In genomic region chr2:164922119-164922518, GRCh38 we compare ENCODE assay signal across 21 cellular contexts. TPM values are rescaled to one million over a fixed set of nuclear protein-coding genes. Genes with fewer than 3 reads are reported as not detected.
DNase-seq lines count a peak whose midpoint lies in the region; ATAC-seq and TF ChIP-seq lines count a peak whose summit lies in the region.
"Had no signal": no experiment of that assay in that cellular context is flagged by ENCODE, and none has a peak within 500 bp of the region (broad histone marks: within the 10 kb centered on the region; RNA-seq: fewer than 3 reads in every experiment).

No MANE protein-coding gene starts in this region.

- peaks cover 0 to 3% (median 0%) of the 10 kb centered on the region in 8 donors for H3K9me3 Mint-ChIP-seq in CD4-positive, alpha-beta memory T cell

- no peak for ATAC-seq in HG03520 (IDR thresholded peaks at IDR 0.05; ENCODE audit: unreplicated experiment)
- ATAC-seq: A549, left lobe of liver, T-cell had no signal

- H3K4me1 ChIP-seq in CD4-positive, alpha-beta memory T cell (ENCODE audit: insufficient read depth, low read length): no peaks in the 10 kb centered on the region
- H3K4me1 ChIP-seq: right atrium auricular region, vagina had no signal

- H3K4me1 Mint-ChIP-seq in CD4-positive, alpha-beta memory T cell: no peaks in the 10 kb centered on the region
- H3K4me1 Mint-ChIP-seq: T-cell had no signal

- no peak overlapping the region for H3K27ac Mint-ChIP-seq in CD4-positive, alpha-beta memory T cell
- H3K27ac Mint-ChIP-seq: T-cell had no signal

- H3K4me3 ChIP-seq in foreskin fibroblast (ENCODE audit: low read depth in 1 of 2, low read length in 2 of 2): no peak overlapping the region
- no peak overlapping the region for H3K4me3 ChIP-seq in CD4-positive, alpha-beta memory T cell (ENCODE audit: low read length in 2 of 2)
- H3K4me3 ChIP-seq: A549, dorsolateral prefrontal cortex, right atrium auricular region, vagina had no signal

- no peaks in the 10 kb centered on the region for H3K36me3 Mint-ChIP-seq in CD4-positive, alpha-beta memory T cell
- H3K36me3 Mint-ChIP-seq: T-cell had no signal

- DNase-seq in AG08395 (ENCODE audit: low spot score): peak; percentile 34
- DNase-seq in GM03348 (ENCODE audit: low spot score): peak; percentile 11
- DNase-seq in NCI-H774 (lab: John Stamatoyannopoulos, UW): peak; percentile 53
- DNase-seq in foreskin fibroblast: peak; percentile 46 to 66
- DNase-seq in CD4-positive, alpha-beta memory T cell: no peak
- DNase-seq in posterior cingulate gyrus: no peak
- DNase-seq in dermis blood vessel endothelial cell: no peak
- DNase-seq: activated CD4-positive, alpha-beta T cell treated with anti-CD3 and anti-CD28 coated beads, Interleukin-2, amount 50 U/mL, for 1 hour; activated CD8-positive, alpha-beta memory T cell treated with anti-CD3 and anti-CD28 coated beads, Interleukin-2, amount 50 U/mL, for 4 hours; activated effector memory CD4-positive, alpha-beta T cell treated with Interleukin-2 at 50 U/mL for 16 hours; DMS79; dorsolateral prefrontal cortex; erythroblast; NCI-H1436 treated with DMSO at 0.1 percent for 48 hours; NCI-H446; T-cell had no signal

- H3K27me3 Mint-ChIP-seq in CD4-positive, alpha-beta memory T cell: no peaks in the 10 kb centered on the region
- H3K27me3 Mint-ChIP-seq: T-cell had no signal

- H3K27ac ChIP-seq in CD4-positive, alpha-beta memory T cell (ENCODE audit: low read depth, low read length): no peak overlapping the region
- H3K27ac ChIP-seq: right atrium auricular region, vagina had no signal

- no peak for TF ChIP-seq CTCF in foreskin fibroblast (IDR thresholded peaks at IDR 0.05; ENCODE audit: low read depth, low read length)

- intact Hi-C loops in CD4-positive, alpha-beta memory T cell (cut with micrococcal nuclease): no loop called here
- intact Hi-C loops in posterior cingulate gyrus (cut with DNase I): no loop called here

- POLR2A ChIA-PET in CD4-positive, alpha-beta memory T cell (lab: Charles Lee; ENCODE audit: partially characterized antibody): interaction anchor here (0.9 kb wide), 1 partner anchor 25 kb away, joined by 3 read pairs; no protein-coding TSS in a partner anchor

- no peaks in the 10 kb centered on the region for H3K9me3 ChIP-seq in CD4-positive, alpha-beta memory T cell (ENCODE audit: control insufficient read depth in 1 of 2, low read length in 2 of 2)
- H3K9me3 ChIP-seq: A549, right atrium auricular region, vagina had no signal

- H3K27me3 ChIP-seq in CD4-positive, alpha-beta memory T cell (ENCODE audit: insufficient read depth, low read length): no peaks in the 10 kb centered on the region
- H3K27me3 ChIP-seq: dorsolateral prefrontal cortex, right atrium auricular region, vagina had no signal

- no peak overlapping the region for H3K4me3 Mint-ChIP-seq in CD4-positive, alpha-beta memory T cell
- H3K4me3 Mint-ChIP-seq: T-cell had no signal

- CTCF ChIA-PET in CD4-positive, alpha-beta memory T cell (lab: Charles Lee; ENCODE audit: partially characterized antibody): no interaction called here

- no peaks in the 10 kb centered on the region for H3K36me3 ChIP-seq in CD4-positive, alpha-beta memory T cell (ENCODE audit: insufficient read depth, low read length)
- H3K36me3 ChIP-seq: right atrium auricular region, vagina had no signal

RNA-seq across cellular contexts. Expression of gene SLC38A11, which starts 33.2 kb away (rescaled TPM):
- not detected for total RNA-seq in CD4-positive, alpha-beta memory T cell
- polyA plus RNA-seq in CD4-positive, alpha-beta memory T cell: not detected
- not detected in 2 replicates for total RNA-seq in dermis blood vessel endothelial cell

Comparison
In these comparisons a context has a peak if more than half of its experiments do, and no peak if none do; other contexts are left out.
1. DNase-seq: peak in AG08395 (single experiment), GM03348 (single experiment), NCI-H774 (single experiment) and foreskin fibroblast (2 of 2); none in CD4-positive, alpha-beta memory T cell (0 of 5), posterior cingulate gyrus (0 of 10) and dermis blood vessel endothelial cell (single experiment).